In genomic region chr12:132491349-132491663, GRCh38 we compare ENCODE assay signal across 9 cellular contexts. TPM values are rescaled to one million over a fixed set of nuclear protein-coding genes. Genes with fewer than 3 reads are reported as not detected.
DNase-seq lines count a peak whose midpoint lies in the region; ATAC-seq and TF ChIP-seq lines count a peak whose summit lies in the region.
"Had no signal": no experiment of that assay in that cellular context is flagged by ENCODE, and none has a peak within 500 bp of the region (broad histone marks: within the 10 kb centered on the region; RNA-seq: fewer than 3 reads in every experiment).

No MANE protein-coding gene starts in this region.

- TF ChIP-seq CTCF in AG04449 (IDR thresholded peaks at IDR 0.05; ENCODE audit: insufficient read depth, low read length, missing control alignments) (no peak), IMR-90 (conservative IDR thresholded peaks at IDR 0.05; ENCODE audit: low read depth, low read length) (no peak), cardiac fibroblast (IDR thresholded peaks at IDR 0.05; ENCODE audit: low read depth, low read length) (no peak)

- no peak overlapping the region for H2BK5ac ChIP-seq in IMR-90 (ENCODE audit: low read depth, low read length, poor library complexity, severe bottlenecking)

- no peak overlapping the region for H4K91ac ChIP-seq in IMR-90 (ENCODE audit: insufficient read depth, low read depth, low read length)

- POLR2A ChIA-PET in AG04449 (lab: Yijun Ruan, JAX) (no interaction called here), IMR-90 (lab: Charles Lee; ENCODE audit: unreplicated experiment) (no interaction called here)

- H3K27ac ChIP-seq in IMR-90 (ENCODE audit: insufficient read depth, low read length) (no peak overlapping the region), muscle layer of duodenum (ENCODE audit: low read length) (no peak overlapping the region)

- intact Hi-C loops in IMR-90 (cut with micrococcal nuclease), result loop anchor here (2.0 kb wide), 1 partner anchor 69 kb away; no protein-coding TSS in a partner anchor

- peaks cover 56% of the 10 kb centered on the region for H4K20me1 ChIP-seq in IMR-90 (ENCODE audit: insufficient read depth, low read length)

- H3K9me1 ChIP-seq in IMR-90 (ENCODE audit: insufficient read depth, low read length), result no peaks in the 10 kb centered on the region

- no peak overlapping the region for H2BK20ac ChIP-seq in IMR-90 (ENCODE audit: low read depth, low read length)

- CTCF ChIA-PET in AG04449 (lab: Yijun Ruan, JAX), result interaction anchor here (1.0 to 1.6 kb wide), 2 partner anchors 25 to 123 kb away, joined by 3 read pairs; no protein-coding TSS in a partner anchor
- CTCF ChIA-PET in IMR-90 (lab: Yijun Ruan, JAX), result no interaction called here

- H3K4me2 ChIP-seq in IMR-90 (ENCODE audit: low read depth, low read length), result peak overlapping the region; percentile 97

- no peak overlapping the region for H2BK15ac ChIP-seq in IMR-90 (ENCODE audit: low read depth, low read length)

- no peak overlapping the region for H3K18ac ChIP-seq in IMR-90 (ENCODE audit: low read depth, low read length)

- WGBS in IMR-90 (ENCODE audit: extremely low coverage in 2 of 2, insufficient read length in 1 of 2), 2 experiments, result 0% methylated on average over 1 of the region's 6 CpGs; no CpG with 5 or more reads in 1 of the 2 experiments

- H2AK5ac ChIP-seq in IMR-90 (ENCODE audit: low read depth, low read length), result no peak overlapping the region

- peak overlapping the region; percentile 19 for H3K9ac ChIP-seq in IMR-90 (ENCODE audit: low read depth, low read length)

- in situ Hi-C loops in IMR-90 (cut with MboI; ENCODE audit: low sequenced_read_pairs), result no loop called here

- no peak overlapping the region for H3K4ac ChIP-seq in IMR-90 (ENCODE audit: low read depth, low read length)

- no TSS peak for BruUV-seq in IMR-90 (replicated peaks; lab: Mats Ljungman, UMichigan)

- TF ChIP-seq POLR2A in IMR-90 (IDR thresholded peaks at IDR 0.05; ENCODE audit: low read depth, low read length), result no peak

- DNase-seq in AG04449 (ENCODE audit: low read depth, low spot score) (no peak), IMR-90 (no peak), cardiac fibroblast (ENCODE audit: low read depth in 2 of 2) (no peak), DMS79 treated with DMSO at 0.1 percent for 48 hours (lab: John Stamatoyannopoulos, UW) (no peak), NCI-H526 treated with DMSO at 0.1 percent for 48 hours (lab: John Stamatoyannopoulos, UW) (no peak), NCI-H2196 (lab: John Stamatoyannopoulos, UW; ENCODE audit: unreplicated experiment) (no peak)
- DNase-seq in activated CD4-positive, alpha-beta T cell treated with anti-CD3 and anti-CD28 coated beads, Interleukin-2, amount 50 U/mL, for 48 hours, result no peak
- DNase-seq: midbrain had no signal

- H4K5ac ChIP-seq in IMR-90 (ENCODE audit: low read depth, low read length), result no peak overlapping the region

- H3K36me3 ChIP-seq in IMR-90 (ENCODE audit: control insufficient read depth, insufficient read depth, low read length) (0 out of 2 replicates have a peak, but pooled peaks cover 1% of the 10 kb centered on the region), muscle layer of duodenum (ENCODE audit: control insufficient read depth in 1 of 2, insufficient read depth in 2 of 2, low read length in 2 of 2) (no peaks in the 10 kb centered on the region)

- no peak overlapping the region for H3K56ac ChIP-seq in IMR-90 (ENCODE audit: extremely low read depth, insufficient read depth, low read length)

- dilution Hi-C loops in IMR-90 (cut with HindIII; ENCODE audit: low sequenced_read_pairs, unreplicated experiment), result no loop called here

- H3K4me1 ChIP-seq in IMR-90 (ENCODE audit: control insufficient read depth, insufficient read depth, low read length) (peaks cover 13% of the 10 kb centered on the region; the same call in 1 of the 2 replicates), muscle layer of duodenum (ENCODE audit: control insufficient read depth in 1 of 2, insufficient read depth in 2 of 2, low read length in 2 of 2) (peaks cover 15 to 68% of the 10 kb centered on the region in 2 donors)

- ATAC-seq in IMR-90 (ENCODE audit: low read depth), result no peak

- no peaks in the 10 kb centered on the region for H3K9me3 ChIP-seq in IMR-90 (ENCODE audit: control insufficient read depth, insufficient read depth, low read length)
- H3K9me3 ChIP-seq in muscle layer of duodenum (ENCODE audit: control insufficient read depth in 1 of 2, low read length in 2 of 2), result no peaks in the 10 kb centered on the region

- H3K23ac ChIP-seq in IMR-90 (ENCODE audit: low read depth, low read length), result 0 out of 2 replicates have a peak overlapping the region, but pooled peaks have one; percentile 1

- no peak overlapping the region for H4K8ac ChIP-seq in IMR-90 (ENCODE audit: low read depth in 2 of 2, low read length in 2 of 2)

- TF ChIP-seq RAD21 in IMR-90 (IDR thresholded peaks at IDR 0.05; ENCODE audit: low read length), result no peak

- no peak overlapping the region for H2AFZ ChIP-seq in IMR-90 (replicated peaks; ENCODE audit: low read length, poor library complexity)

- no peak overlapping the region for H2BK120ac ChIP-seq in IMR-90 (ENCODE audit: low read depth, low read length)

- H2AK9ac ChIP-seq in IMR-90 (replicated peaks; ENCODE audit: low read depth, low read length, poor library complexity), result peak overlapping the region; percentile 77

- H3K14ac ChIP-seq in IMR-90 (replicated peaks; ENCODE audit: low read depth, low read length), result no peak overlapping the region

- H3K79me1 ChIP-seq in IMR-90 (ENCODE audit: low read depth in 1 of 2, low read length in 2 of 2), result peaks cover 12 to 50% of the 10 kb centered on the region in 2 experiments

- H3K4me3 ChIP-seq in AG04449 (ENCODE audit: low read depth, low read length) (peak overlapping the region; percentile 70), IMR-90 (ENCODE audit: insufficient read depth, low read depth, low read length) (peak overlapping the region; percentile 91), cardiac fibroblast (replicated peaks in 1 of 2; ENCODE audit: low read depth in 2 of 2, low read length in 2 of 2) (peak overlapping the region; percentile 64 to 72), muscle layer of duodenum (ENCODE audit: low read depth in 1 of 2, low read length in 2 of 2) (peak overlapping the region; percentile 86 to 87)

- H3K27me3 ChIP-seq in IMR-90 (ENCODE audit: control insufficient read depth, insufficient read depth, low read length) (peaks cover 3% of the 10 kb centered on the region; the same call in 1 of the 2 replicates), muscle layer of duodenum (ENCODE audit: low read depth, low read length) (no peaks in the 10 kb centered on the region)

TF ChIP-seq in IMR-90, 13 proteins besides CTCF, POLR2A, EP300 and RAD21:
- TF ChIP-seq MAZ (IDR thresholded peaks at IDR 0.05; ENCODE audit: borderline replicate concordance, low read depth, low read length) (no peak), RFX5 (IDR thresholded peaks at IDR 0.05; ENCODE audit: low read depth, low read length) (no peak), MAFK (IDR thresholded peaks at IDR 0.05; ENCODE audit: low read depth, low read length) (no peak), ELK1 (IDR thresholded peaks at IDR 0.05; ENCODE audit: borderline replicate concordance, low read depth, low read length) (no peak)
TF ChIP-seq in IMR-90: peak in this region for 0.

RNA-seq across cellular contexts. Expression of gene FBRSL1, which starts 1.4 kb away (rescaled TPM):
- total RNA-seq in IMR-90 (2012; rRNA removed), result 0.36 and 0.83 TPM in 2 replicates
- polyA plus RNA-seq in IMR-90 (2012; rRNA removed), result 10.8 and 12.9 TPM in 2 replicates
- polyA plus RNA-seq in IMR-90 (2012; cell fraction: cytosol; rRNA removed), result 9.9 and 14.5 TPM in 2 replicates
- polyA plus RNA-seq in IMR-90 (2012; cell fraction: nucleus; rRNA removed; ENCODE audit: low replicate concordance), result 30.2 and 71.7 TPM in 2 replicates
